ENCODE assay signal across 8 cellular contexts in the genomic region with DNA sequence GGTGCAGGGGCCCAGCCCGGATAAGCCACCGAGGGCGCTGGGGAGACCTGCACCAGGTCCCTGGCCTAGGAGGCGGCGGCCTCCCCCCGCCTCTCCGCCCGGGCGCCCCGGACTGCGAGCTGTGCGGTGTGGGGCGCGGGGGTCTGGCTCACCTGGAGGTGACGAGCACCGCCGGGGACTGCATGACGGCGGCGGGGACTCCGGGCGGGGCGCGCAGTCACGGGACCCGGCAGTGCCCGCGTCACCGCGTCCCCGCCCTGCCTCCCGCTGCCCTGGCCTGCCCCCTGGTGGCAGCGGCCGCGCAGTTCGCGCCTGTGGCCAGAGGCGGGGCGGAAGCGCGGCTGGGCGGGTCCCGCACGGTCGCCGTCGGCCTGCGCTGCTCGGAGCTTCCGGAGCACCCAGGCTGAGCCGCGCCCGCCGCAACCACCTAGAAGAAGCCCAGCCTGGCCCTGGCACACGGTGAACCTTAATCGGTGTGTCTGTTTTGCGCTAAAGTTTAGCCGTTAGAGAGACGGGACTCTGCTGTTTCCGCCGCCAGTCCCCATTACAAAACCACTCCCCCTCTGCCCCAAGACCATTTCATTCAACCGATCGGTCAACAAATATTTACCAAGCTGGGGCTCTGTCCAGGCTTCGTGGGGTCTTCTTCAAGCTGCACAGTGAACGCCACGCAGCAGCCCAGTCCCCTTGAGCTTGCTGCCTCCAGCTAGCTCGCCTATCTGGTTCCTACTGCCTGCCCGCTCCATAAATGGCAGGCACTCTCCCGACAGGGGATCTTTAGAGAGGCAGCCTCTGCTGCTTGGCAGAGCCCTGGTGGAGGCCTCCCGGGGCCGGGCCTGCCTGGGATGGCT. TPM values are rescaled to one million over a fixed set of nuclear protein-coding genes. Genes with fewer than 3 reads are reported as not detected.
A peak's percentile ranks its signal among the peaks of the same experiment; 100 is the strongest.
DNase-seq lines count a peak whose midpoint lies in the region; ATAC-seq, FAIRE-seq and TF ChIP-seq lines count a peak whose summit lies in the region.

Gene HS1BP3 (minus strand): TSS at position 219 of the 851 bp plus-strand sequence. CDS start 35 bp downstream, at position 184.

- H3K27me3 Mint-ChIP-seq in natural killer cell treated with Interleukin-12 subunit alpha and Interleukin-12 subunit beta and Interleukin-15 and Interleukin-18, amount 100 ng/mL, for 72 hours = peaks cover 0 to 6% of the 10 kb centered on the region in 2 donors
- no peaks in the 10 kb centered on the region for H3K27me3 Mint-ChIP-seq in stimulated activated naive CD8-positive, alpha-beta T cell treated with anti-CD3 and anti-CD28 coated beads, Interleukin-15, Interleukin-2, amounts not matched to agents 100 ng/mL and 50 ng/mL, for 24 hours

- peak within 1 kb of the TSS; percentile 88 for H3K4me3 Mint-ChIP-seq in natural killer cell treated with Interleukin-12 subunit alpha and Interleukin-12 subunit beta and Interleukin-15 and Interleukin-18, amount 100 ng/mL, for 72 hours
- peak within 1 kb of the TSS; percentile 83 for H3K4me3 Mint-ChIP-seq in stimulated activated naive CD8-positive, alpha-beta T cell treated with anti-CD3 and anti-CD28 coated beads, Interleukin-15, Interleukin-2, amounts not matched to agents 100 ng/mL and 50 ng/mL, for 24 hours

- peaks cover 10 to 37% of the 10 kb centered on the region in 2 experiments; a peak in 3 of 4 replicates for H3K79me1 ChIP-seq in IMR-90 (ENCODE audit: low read depth in 1 of 2, low read length in 2 of 2)

- peaks cover 9% of the 10 kb centered on the region for H3K9me1 ChIP-seq in IMR-90 (ENCODE audit: insufficient read depth, low read length)

- peak within 1 kb of the TSS; percentile 100 for H2AFZ ChIP-seq in IMR-90 (replicated peaks; ENCODE audit: low read length, poor library complexity)

- POLR2A ChIA-PET in IMR-90 (lab: Charles Lee; ENCODE audit: unreplicated experiment) = no interaction called here

- H3K23ac ChIP-seq in IMR-90 (ENCODE audit: low read depth, low read length) = peak within 1 kb of the TSS; percentile 78

- H3K9me3 ChIP-seq in IMR-90 (ENCODE audit: control insufficient read depth, insufficient read depth, low read length) = no peaks in the 10 kb centered on the region

- H3K9me3 Mint-ChIP-seq in natural killer cell treated with Interleukin-12 subunit alpha and Interleukin-12 subunit beta and Interleukin-15 and Interleukin-18, amount 100 ng/mL, for 72 hours = no peaks in the 10 kb centered on the region
- H3K9me3 Mint-ChIP-seq in stimulated activated naive CD8-positive, alpha-beta T cell treated with anti-CD3 and anti-CD28 coated beads, Interleukin-15, Interleukin-2, amounts not matched to agents 100 ng/mL and 50 ng/mL, for 24 hours = no peaks in the 10 kb centered on the region

- peak within 1 kb of the TSS; percentile 97 for H4K91ac ChIP-seq in IMR-90 (ENCODE audit: insufficient read depth, low read depth, low read length)

- H3K27ac ChIP-seq in IMR-90 (ENCODE audit: insufficient read depth, low read length) = peak within 1 kb of the TSS; percentile 79

- H4K20me1 ChIP-seq in IMR-90 (ENCODE audit: insufficient read depth, low read length) = peaks cover 5% of the 10 kb centered on the region; the same call in 1 of the 2 replicates

- peak within 1 kb of the TSS; percentile 79 to 81 for H3K27ac Mint-ChIP-seq in natural killer cell treated with Interleukin-12 subunit alpha and Interleukin-12 subunit beta and Interleukin-15 and Interleukin-18, amount 100 ng/mL, for 72 hours
- H3K27ac Mint-ChIP-seq in stimulated activated naive CD8-positive, alpha-beta T cell treated with anti-CD3 and anti-CD28 coated beads, Interleukin-15, Interleukin-2, amounts not matched to agents 100 ng/mL and 50 ng/mL, for 24 hours = peak within 1 kb of the TSS; percentile 87

- H3K4me1 Mint-ChIP-seq in natural killer cell treated with Interleukin-12 subunit alpha and Interleukin-12 subunit beta and Interleukin-15 and Interleukin-18, amount 100 ng/mL, for 72 hours (ENCODE audit: low read depth in 2 of 2) = peaks cover 26 to 30% of the 10 kb centered on the region in 2 donors
- peaks cover 37% of the 10 kb centered on the region for H3K4me1 Mint-ChIP-seq in stimulated activated naive CD8-positive, alpha-beta T cell treated with anti-CD3 and anti-CD28 coated beads, Interleukin-15, Interleukin-2, amounts not matched to agents 100 ng/mL and 50 ng/mL, for 24 hours (ENCODE audit: low read depth)

- peaks cover 14% of the 10 kb centered on the region for H3K27me3 ChIP-seq in IMR-90 (ENCODE audit: control insufficient read depth, insufficient read depth, low read length)

- H3K56ac ChIP-seq in IMR-90 (ENCODE audit: extremely low read depth, insufficient read depth, low read length) = peak within 1 kb of the TSS; percentile 94

- TF ChIP-seq CTCF in IMR-90 (conservative IDR thresholded peaks at IDR 0.05; ENCODE audit: low read depth, low read length) (peak; percentile 99), fibroblast of mammary gland (conservative IDR thresholded peaks at IDR 0.05; ENCODE audit: control insufficient read depth, insufficient read depth, low read depth, low read length) (no peak)

- intact Hi-C loops in IMR-90 (cut with micrococcal nuclease) = no loop called here

- peak within 1 kb of the TSS; percentile 84 for H3K9ac ChIP-seq in IMR-90 (ENCODE audit: low read depth, low read length)

- in situ Hi-C loops in IMR-90 (cut with MboI; ENCODE audit: low sequenced_read_pairs) = loop anchor here (25.0 kb wide), 1 partner anchor 1111 kb away; no protein-coding TSS in a partner anchor

- H4K8ac ChIP-seq in IMR-90 (ENCODE audit: low read depth in 2 of 2, low read length in 2 of 2) = peak within 1 kb of the TSS; percentile 98

- WGBS in IMR-90 (ENCODE audit: extremely low coverage in 2 of 2, insufficient read length in 1 of 2), 2 experiments = 2% methylated on average over 43 of the region's 71 CpGs; no CpG with 5 or more reads in 1 of the 2 experiments

- H3K4me2 ChIP-seq in IMR-90 (ENCODE audit: low read depth, low read length) = peak within 1 kb of the TSS; percentile 96

- TF ChIP-seq POLR2A in IMR-90 (IDR thresholded peaks at IDR 0.05; ENCODE audit: low read depth, low read length) = peak; percentile 70

- H3K4ac ChIP-seq in IMR-90 (ENCODE audit: low read depth, low read length) = peak within 1 kb of the TSS; percentile 97

- peak within 1 kb of the TSS; percentile 75 for H2BK5ac ChIP-seq in IMR-90 (ENCODE audit: low read depth, low read length, poor library complexity, severe bottlenecking)

- H4K5ac ChIP-seq in IMR-90 (ENCODE audit: low read depth, low read length) = peak within 1 kb of the TSS; percentile 96

- FAIRE-seq in RCC 7860 (lab: Jason Lieb, UNC) = no peak

- dilution Hi-C loops in IMR-90 (cut with HindIII; ENCODE audit: low sequenced_read_pairs, unreplicated experiment) = no loop called here

- H2BK120ac ChIP-seq in IMR-90 (ENCODE audit: low read depth, low read length) = peak within 1 kb of the TSS; percentile 90

- H2BK20ac ChIP-seq in IMR-90 (ENCODE audit: low read depth, low read length) = no peak within 1 kb of the TSS

- peak within 1 kb of the TSS; percentile 97 for H2AK9ac ChIP-seq in IMR-90 (replicated peaks; ENCODE audit: low read depth, low read length, poor library complexity)

- H2BK15ac ChIP-seq in IMR-90 (ENCODE audit: low read depth, low read length) = peak within 1 kb of the TSS; percentile 66; the same call in 1 of the 3 replicates

- TF ChIP-seq RAD21 in IMR-90 (IDR thresholded peaks at IDR 0.05; ENCODE audit: low read length) = peak; percentile 49

- peak; percentile 63 for DNase-seq in DMS53 treated with DMSO at 0.1 percent for 48 hours (lab: John Stamatoyannopoulos, UW; ENCODE audit: unreplicated experiment)
- DNase-seq in IMR-90 = peak; percentile 65
- peak; percentile 65 for DNase-seq in RCC 7860 (ENCODE audit: low spot score)
- DNase-seq in activated T-helper 1 cell treated with anti-CD3 and anti-CD28 coated beads, Interleukin-2, amount 50 U/mL, for 16 hours (ENCODE audit: low read depth in 1 of 2, low spot score in 1 of 2) = peak; percentile 67 to 84
- DNase-seq in fibroblast of mammary gland (ENCODE audit: low read depth) = peak; percentile 66
- DNase-seq in natural killer cell treated with Interleukin-12 subunit alpha and Interleukin-12 subunit beta and Interleukin-15 and Interleukin-18, amount 100 ng/mL, for 72 hours (ENCODE audit: low spot score) = peak; percentile 92

- H3K14ac ChIP-seq in IMR-90 (replicated peaks; ENCODE audit: low read depth, low read length) = peak within 1 kb of the TSS; percentile 99

- H3K4me3 ChIP-seq in IMR-90 (ENCODE audit: insufficient read depth, low read depth, low read length) = peak within 1 kb of the TSS; percentile 91
- H3K4me3 ChIP-seq in fibroblast of mammary gland (ENCODE audit: control insufficient read depth, low read depth, low read length) = peak within 1 kb of the TSS; percentile 95

- peak within 1 kb of the TSS; percentile 88 for H3K18ac ChIP-seq in IMR-90 (ENCODE audit: low read depth, low read length)

- peaks cover 9% of the 10 kb centered on the region for H3K4me1 ChIP-seq in IMR-90 (ENCODE audit: control insufficient read depth, insufficient read depth, low read length)

- peak within 1 kb of the TSS; percentile 66 for H2AK5ac ChIP-seq in IMR-90 (ENCODE audit: low read depth, low read length)

- CTCF ChIA-PET in IMR-90 (lab: Yijun Ruan, JAX) = interaction anchor here (0.7 to 1.6 kb wide), 11 partner anchors 9 to 273 kb away, joined by 3 to 10 read pairs (median 4); no protein-coding TSS in a partner anchor

- BruUV-seq in IMR-90 (replicated peaks; lab: Mats Ljungman, UMichigan) = no TSS peak

- peak; percentile 97 for ATAC-seq in GM21526 (IDR thresholded peaks at IDR 0.05; ENCODE audit: low FRiP score, unreplicated experiment)
- ATAC-seq in IMR-90 (ENCODE audit: low read depth) = peak; percentile 99
- ATAC-seq in natural killer cell treated with Interleukin-12 subunit alpha and Interleukin-12 subunit beta and Interleukin-15 and Interleukin-18, amount 100 ng/mL, for 72 hours = peak; percentile 98

- H3K36me3 ChIP-seq in IMR-90 (ENCODE audit: control insufficient read depth, insufficient read depth, low read length) = no peaks in the 10 kb centered on the region

- no peaks in the 10 kb centered on the region for H3K36me3 Mint-ChIP-seq in natural killer cell treated with Interleukin-12 subunit alpha and Interleukin-12 subunit beta and Interleukin-15 and Interleukin-18, amount 100 ng/mL, for 72 hours
- no peaks in the 10 kb centered on the region for H3K36me3 Mint-ChIP-seq in stimulated activated naive CD8-positive, alpha-beta T cell treated with anti-CD3 and anti-CD28 coated beads, Interleukin-15, Interleukin-2, amounts not matched to agents 100 ng/mL and 50 ng/mL, for 24 hours (ENCODE audit: low read depth)

TF ChIP-seq in IMR-90, 13 proteins besides CTCF, POLR2A, EP300 and RAD21 (continues in another document):
- no peak for TF ChIP-seq FOS (IDR thresholded peaks at IDR 0.05; ENCODE audit: low read depth, low read length)
- TF ChIP-seq NFE2L2 (IDR thresholded peaks at IDR 0.05; ENCODE audit: low read depth, low read length) = no peak

RNA-seq across cellular contexts. Expression of gene HS1BP3, which starts in this region (rescaled TPM):
- total RNA-seq in IMR-90 (2012; rRNA removed) = 9.0 and 10.3 TPM in 2 replicates
- polyA plus RNA-seq in IMR-90 (2012; rRNA removed) = 13.6 and 14.8 TPM in 2 replicates
- polyA plus RNA-seq in IMR-90 (2012; cell fraction: cytosol; rRNA removed) = 12.6 and 13.7 TPM in 2 replicates
- 34.4 and 38.9 TPM in 2 replicates for polyA plus RNA-seq in IMR-90 (2012; cell fraction: nucleus; rRNA removed; ENCODE audit: low replicate concordance)
- total RNA-seq in natural killer cell treated with Interleukin-12 subunit alpha and Interleukin-12 subunit beta and Interleukin-15 and Interleukin-18, amount 100 ng/mL, for 72 hours = 1 to 10 TPM; 5.8 to 9.3 TPM

Comparison
In these comparisons a context has a peak if more than half of its experiments do, and no peak if none do; other contexts are left out.
1. Peak in every context shown above with its lines: DNase-seq, ATAC-seq, H3K4me3 ChIP-seq and H3K27ac ChIP-seq.